11 cellular contexts compared by ENCODE assay signal in genomic region chrX:101417190-101417589, GRCh38. TPM values are rescaled to one million over a fixed set of nuclear protein-coding genes. Genes with fewer than 3 reads are reported as not detected.
DNase-seq lines count a peak whose midpoint lies in the region; ATAC-seq, FAIRE-seq and TF ChIP-seq lines count a peak whose summit lies in the region.
"Had no signal": no experiment of that assay in that cellular context is flagged by ENCODE, and none has a peak within 500 bp of the region (broad histone marks: within the 10 kb centered on the region; RNA-seq: fewer than 3 reads in every experiment).

No MANE protein-coding gene starts in this region.

- H3K4me3 ChIP-seq in K562 (no peak overlapping the region), upper lobe of right lung (peak overlapping the region; percentile 61), ovary (no peak overlapping the region)

- no peaks in the 10 kb centered on the region for H3K9me3 Mint-ChIP-seq in activated naive CD4-positive, alpha-beta T cell treated with anti-CD3 and anti-CD28 coated beads, Interleukin-2, amount 50 U/mL, for 24 hours
- peaks cover 0 to 1% (median 0%) of the 10 kb centered on the region in 7 donors for H3K9me3 Mint-ChIP-seq in naive B cell

- H3K9me1 ChIP-seq in K562 (ENCODE audit: control insufficient read depth, insufficient read depth, low read length) = no peaks in the 10 kb centered on the region

- TF ChIP-seq CTCF in K562 (IDR thresholded peaks at IDR 0.05 in 2 of 3, conservative IDR thresholded peaks at IDR 0.05 in 1 of 3; ENCODE audit: insufficient read depth in 2 of 3, low read depth in 1 of 3, low read length in 3 of 3) (no peak), upper lobe of right lung (IDR thresholded peaks at IDR 0.05) (no peak), ovary (IDR thresholded peaks at IDR 0.05) (no peak)

- peaks cover 4% of the 10 kb centered on the region for H3K36me3 Mint-ChIP-seq in activated naive CD4-positive, alpha-beta T cell treated with anti-CD3 and anti-CD28 coated beads, Interleukin-2, amount 50 U/mL, for 24 hours
- peaks cover 1 to 14% of the 10 kb centered on the region in 2 donors for H3K36me3 Mint-ChIP-seq in naive B cell

- H3K27ac ChIP-seq in K562 (ENCODE audit: extremely low read depth, low read depth, low read length) (no peak overlapping the region), upper lobe of right lung (peak overlapping the region; percentile 94), ovary (peak overlapping the region in 1 of 2 donors; percentile 93)

- H3K9ac ChIP-seq in K562 (ENCODE audit: insufficient read depth in 1 of 2, low read depth in 2 of 2, low read length in 2 of 2) = no peak overlapping the region; a peak in 1 of 4 replicates

- H3K36me3 ChIP-seq in K562 (ENCODE audit: control insufficient read depth, insufficient read depth, low read length) (peaks cover 15% of the 10 kb centered on the region; the same call in 1 of the 3 replicates), upper lobe of right lung (peaks cover 2% of the 10 kb centered on the region), ovary (no peaks in the 10 kb centered on the region)

- no peak for TF ChIP-seq EP300 in K562 (IDR thresholded peaks at IDR 0.05; ENCODE audit: low read length)
- no peak for TF ChIP-seq EP300 in ovary (IDR thresholded peaks at IDR 0.05)

- no peaks in the 10 kb centered on the region; the same call in 1 of the 2 replicates for H4K20me1 ChIP-seq in K562 (replicated peaks; ENCODE audit: control insufficient read depth, insufficient read depth, low read length)

- no peak for TF ChIP-seq RAD21 in K562 (CRISPR knock-in tag; conservative IDR thresholded peaks at IDR 0.05 in 1 of 2, IDR thresholded peaks at IDR 0.05 in 1 of 2)

- POLR2A ChIA-PET in K562 (lab: Yijun Ruan, JAX) = interaction anchor here (0.6 to 1.1 kb wide), 5 partner anchors 10 to 1556 kb away, joined by 3 to 4 read pairs (median 3); partner anchors contain the start of genes RPL36A and TIMM8A

- H3K4me2 ChIP-seq in K562 (ENCODE audit: insufficient read depth, low read length) = peak overlapping the region; percentile 32

- no TSS peak for BruUV-seq in K562 (replicated peaks; lab: Mats Ljungman, UMichigan)

- intact Hi-C loops in K562 (cut with micrococcal nuclease) = loop anchor here (5.0 kb wide), 2 partner anchors 45 to 180 kb away; no protein-coding TSS in a partner anchor
- intact Hi-C loops in upper lobe of right lung (cut with DNase I) = no loop called here
- intact Hi-C loops in ovary (cut with DNase I) = loop anchor here in 1 of 4 donors (5.0 to 10.0 kb wide), 2 partner anchors 68 to 380 kb away; partner anchors contain the start of gene ARMCX4

- FAIRE-seq in K562 (lab: Jason Lieb, UNC) = no peak

- no peak for DNase-seq in activated naive CD4-positive, alpha-beta T cell treated with Interleukin-2 at 50 U/mL for 16 hours
- peak in 1 of 4 experiments; percentile 12 for DNase-seq in K562 (ENCODE audit: extremely low read depth in 1 of 4, low spot score in 3 of 4)
- DNase-seq in naive B cell = no peak
- DNase-seq in upper lobe of right lung = no peak
- no peak for DNase-seq in NCI-H1105 (lab: John Stamatoyannopoulos, UW)
- no peak for DNase-seq in putamen (ENCODE audit: low spot score)
- DNase-seq in ovary = no peak
- DNase-seq: activated CD4-positive, CD25-positive, alpha-beta regulatory T cell; AML-193 had no signal

- no peaks in the 10 kb centered on the region for H3K27me3 Mint-ChIP-seq in activated naive CD4-positive, alpha-beta T cell treated with anti-CD3 and anti-CD28 coated beads, Interleukin-2, amount 50 U/mL, for 24 hours
- peaks cover 0 to 21% (median 0%) of the 10 kb centered on the region in 3 donors for H3K27me3 Mint-ChIP-seq in naive B cell

- CTCF ChIA-PET in K562 (lab: Yijun Ruan, JAX; ENCODE audit: low intra/inter-chr PET ratio) = no interaction called here

- peak overlapping the region; percentile 65 for H2AFZ ChIP-seq in K562 (ENCODE audit: low read depth, low read length)

- peak overlapping the region; percentile 97 for H3K27ac Mint-ChIP-seq in activated naive CD4-positive, alpha-beta T cell treated with anti-CD3 and anti-CD28 coated beads, Interleukin-2, amount 50 U/mL, for 24 hours
- H3K27ac Mint-ChIP-seq in naive B cell = peak overlapping the region; percentile 3 to 99 (median 96)

- H3K27me3 ChIP-seq in K562 (ENCODE audit: control insufficient read depth in 2 of 2, insufficient read depth in 2 of 2, low read length in 2 of 2) = no peaks in the 10 kb centered on the region; a peak in 1 of 5 replicates
- H3K27me3 ChIP-seq in upper lobe of right lung = no peaks in the 10 kb centered on the region
- H3K27me3 ChIP-seq in ovary = no peaks in the 10 kb centered on the region

- peaks cover 8 to 17% of the 10 kb centered on the region in 2 experiments; a peak in 4 of 5 replicates for H3K4me1 ChIP-seq in K562 (replicated peaks in 1 of 2; ENCODE audit: control insufficient read depth in 2 of 2, insufficient read depth in 2 of 2, low read length in 2 of 2)
- H3K4me1 ChIP-seq in upper lobe of right lung = no peaks in the 10 kb centered on the region
- peaks cover 4% of the 10 kb centered on the region for H3K4me1 ChIP-seq in ovary (ENCODE audit: insufficient read depth)

- H3K9me3 ChIP-seq in K562 (replicated peaks; ENCODE audit: control insufficient read depth, insufficient read depth, low read depth, low read length) (no peaks in the 10 kb centered on the region), upper lobe of right lung (no peaks in the 10 kb centered on the region), ovary (no peaks in the 10 kb centered on the region)

- H3K4me3 Mint-ChIP-seq in activated naive CD4-positive, alpha-beta T cell treated with anti-CD3 and anti-CD28 coated beads, Interleukin-2, amount 50 U/mL, for 24 hours = peak overlapping the region; percentile 82
- peak overlapping the region; percentile 41 to 97 (median 90) for H3K4me3 Mint-ChIP-seq in naive B cell

- peaks cover 58% of the 10 kb centered on the region for H3K4me1 Mint-ChIP-seq in activated naive CD4-positive, alpha-beta T cell treated with anti-CD3 and anti-CD28 coated beads, Interleukin-2, amount 50 U/mL, for 24 hours
- H3K4me1 Mint-ChIP-seq in naive B cell = peaks cover 32 to 38% (median 38%) of the 10 kb centered on the region in 3 donors

- 3% methylated on average over 4 of the region's 4 CpGs for WGBS in K562 (ENCODE audit: insufficient coverage, low coverage, missing lambda C conversion rate)
- 56 to 59% (median 56%) methylated on average over 4 of the region's 4 CpGs for WGBS in ovary, 3 donors

- TF ChIP-seq POLR2A in K562 (conservative IDR thresholded peaks at IDR 0.05) = no peak
- no peak for TF ChIP-seq POLR2A in ovary (IDR thresholded peaks at IDR 0.05)

- ATAC-seq in K562 (peak; percentile 38; the same call in 2 of the 3 replicates), naive B cell (ENCODE audit: low read depth in 2 of 2) (no peak), upper lobe of right lung (no peak)

- no peaks in the 10 kb centered on the region; the same call in 2 of the 3 replicates for H3K79me2 ChIP-seq in K562 (ENCODE audit: control insufficient read depth, insufficient read depth, low read length)

- in situ Hi-C loops in K562 (cut with MboI) = no loop called here

RNA-seq across cellular contexts. Expression of gene HNRNPH2, which starts 9.2 kb away (rescaled TPM):
- 4.5 and 8.3 TPM in 2 replicates for total RNA-seq in K562 (2011; cell fraction: chromatin; rRNA removed; ENCODE audit: low replicate concordance)
- 4.2 and 4.3 TPM in 2 replicates for total RNA-seq in K562 (2011; cell fraction: nucleolus; rRNA removed)
- total RNA-seq in K562 (2011; cell fraction: nucleoplasm; rRNA removed) = 8.1 and 9.3 TPM in 2 replicates
- 40.0 and 42.1 TPM in 2 replicates for total RNA-seq in K562 (2014; rRNA removed)
- 71.9 and 82.2 TPM in 2 replicates for total RNA-seq in K562 (2014; rRNA removed; fragmentation: Illumina TruSeq; extraction: Trizol)
- 64.8 and 67.2 TPM in 2 replicates for total RNA-seq in K562 (2015; rRNA removed; fragmentation: Illumina TruSeq; extraction: Trizol)
- 37.7 and 43.0 TPM in 2 replicates for total RNA-seq in K562 (2021)
- polyA plus RNA-seq in K562 (2011; rRNA removed) = 35.0 and 59.7 TPM in 2 replicates
- polyA plus RNA-seq in K562 (2011; cell fraction: cytosol; rRNA removed) = 10.9 and 24.4 TPM in 2 replicates
- 6.3 and 7.7 TPM in 2 replicates for polyA plus RNA-seq in K562 (2011; cell fraction: nucleus; rRNA removed)
- 44.6 and 62.9 TPM in 2 replicates for polyA plus RNA-seq in K562 (2012)
- 68.1 and 69.5 TPM in 2 replicates for polyA plus RNA-seq in K562 (2014; fragmentation: Illumina TruSeq; extraction: Trizol)
- polyA plus RNA-seq in K562 (2014; fragmentation: Nextera tagmentation; extraction: Ambion mirVana) = 100 to 1,000 TPM in 1 of 2 experiments, 10 to 100 TPM in 1; 60.3 to 130 TPM
- polyA plus RNA-seq in K562 (2014; rRNA removed) = 58.2 and 60.6 TPM in 2 replicates
- polyA minus RNA-seq in K562 (2011; rRNA and poly(A)+ RNA removed) = 62.8 and 83.2 TPM in 2 replicates
- polyA minus RNA-seq in K562 (2011; cell fraction: cytosol; rRNA and poly(A)+ RNA removed) = 13.4 and 14.8 TPM in 2 replicates
- 4.0 and 8.2 TPM in 2 replicates for polyA minus RNA-seq in K562 (2011; cell fraction: nucleus; rRNA and poly(A)+ RNA removed)
- polyA plus RNA-seq in naive B cell (ENCODE audit: low read depth in 6 of 6) = 100 to 1,000 TPM in 5 of 6 donors, 10 to 100 TPM in 1; 78.2 to 162 (median 109) TPM
- 67.1 TPM for total RNA-seq in upper lobe of right lung
- 10 to 100 TPM; 46.4 to 79.6 (median 63.3) TPM for total RNA-seq in ovary
- 10 to 100 TPM; 52.9 to 73.1 TPM for polyA plus RNA-seq in ovary

RNA-seq across cellular contexts. Expression of gene GLA, which starts 9.5 kb away (rescaled TPM):
- 111 and 136 TPM in 2 replicates for total RNA-seq in K562 (2011; cell fraction: chromatin; rRNA removed; ENCODE audit: low replicate concordance)
- 99.4 and 101 TPM in 2 replicates for total RNA-seq in K562 (2011; cell fraction: nucleolus; rRNA removed)
- 100 and 117 TPM in 2 replicates for total RNA-seq in K562 (2011; cell fraction: nucleoplasm; rRNA removed)
- total RNA-seq in K562 (2014; rRNA removed) (41.7 and 46.5 TPM in 2 replicates), K562 (2014; rRNA removed; fragmentation: Illumina TruSeq; extraction: Trizol) (68.9 and 75.2 TPM in 2 replicates), K562 (2015; rRNA removed; fragmentation: Illumina TruSeq; extraction: Trizol) (54.2 and 57.2 TPM in 2 replicates), K562 (2021) (54.0 and 56.5 TPM in 2 replicates), upper lobe of right lung (46.3 TPM), ovary (10 to 100 TPM; 10.1 to 21.5 (median 15.8) TPM)
- polyA plus RNA-seq in K562 (2011; rRNA removed) (101 and 118 TPM in 2 replicates), K562 (2014; fragmentation: Illumina TruSeq; extraction: Trizol) (65.2 and 73.8 TPM in 2 replicates), K562 (2014; fragmentation: Nextera tagmentation; extraction: Ambion mirVana) (100 to 1,000 TPM; 137 to 146 TPM), K562 (2014; rRNA removed) (72.9 and 77.0 TPM in 2 replicates), naive B cell (ENCODE audit: low read depth in 6 of 6) (10 to 100 TPM; 15.4 to 28.8 (median 24.9) TPM), ovary (10 to 100 TPM; 17.0 to 29.9 TPM)
- polyA plus RNA-seq in K562 (2011; cell fraction: cytosol; rRNA removed) = 44.5 and 61.1 TPM in 2 replicates
- polyA plus RNA-seq in K562 (2011; cell fraction: nucleus; rRNA removed) = 199 and 281 TPM in 2 replicates
- polyA plus RNA-seq in K562 (2012) = 48.0 and 49.0 TPM in 2 replicates
- polyA minus RNA-seq in K562 (2011; rRNA and poly(A)+ RNA removed) = 30.9 and 40.0 TPM in 2 replicates
- polyA minus RNA-seq in K562 (2011; cell fraction: cytosol; rRNA and poly(A)+ RNA removed) = 16.3 and 22.1 TPM in 2 replicates
- polyA minus RNA-seq in K562 (2011; cell fraction: nucleus; rRNA and poly(A)+ RNA removed) = 18.3 and 29.0 TPM in 2 replicates

RNA-seq across cellular contexts. Expression of gene RPL36A, which starts 26.4 kb away (rescaled TPM):
- total RNA-seq in K562 (2011; cell fraction: chromatin; rRNA removed; ENCODE audit: low replicate concordance) = 200 and 267 TPM in 2 replicates
- 186 and 225 TPM in 2 replicates for total RNA-seq in K562 (2011; cell fraction: nucleolus; rRNA removed)
- total RNA-seq in K562 (2011; cell fraction: nucleoplasm; rRNA removed) = 351 and 388 TPM in 2 replicates
- total RNA-seq in K562 (2014; rRNA removed) (1,374 and 2,621 TPM in 2 replicates), K562 (2014; rRNA removed; fragmentation: Illumina TruSeq; extraction: Trizol) (3,520 and 3,818 TPM in 2 replicates), K562 (2015; rRNA removed; fragmentation: Illumina TruSeq; extraction: Trizol) (3,031 and 3,209 TPM in 2 replicates), K562 (2021) (412 and 461 TPM in 2 replicates), upper lobe of right lung (133 TPM), ovary (1,000 to 10,000 TPM in 1 of 7 donors, 100 to 1,000 TPM in 6; 405 to 2,882 (median 518) TPM)
- polyA plus RNA-seq in K562 (2011; rRNA removed) (4,008 and 4,383 TPM in 2 replicates), K562 (2014; fragmentation: Illumina TruSeq; extraction: Trizol) (3,410 and 3,967 TPM in 2 replicates), K562 (2014; fragmentation: Nextera tagmentation; extraction: Ambion mirVana) (1,000 to 10,000 TPM; 2,383 to 2,855 TPM), K562 (2014; rRNA removed) (4,212 and 4,539 TPM in 2 replicates), naive B cell (ENCODE audit: low read depth in 6 of 6) (1,000 to 10,000 TPM; 1,439 to 2,390 (median 1,883) TPM), ovary (1,000 to 10,000 TPM; 3,045 to 5,275 TPM)
- polyA plus RNA-seq in K562 (2011; cell fraction: cytosol; rRNA removed) = 523 and 2,114 TPM in 2 replicates
- 461 and 1,073 TPM in 2 replicates for polyA plus RNA-seq in K562 (2011; cell fraction: nucleus; rRNA removed)
- 1,913 and 2,065 TPM in 2 replicates for polyA plus RNA-seq in K562 (2012)
- 692 and 865 TPM in 2 replicates for polyA minus RNA-seq in K562 (2011; rRNA and poly(A)+ RNA removed)
- polyA minus RNA-seq in K562 (2011; cell fraction: cytosol; rRNA and poly(A)+ RNA removed) = 117 and 140 TPM in 2 replicates
- 81.9 and 198 TPM in 2 replicates for polyA minus RNA-seq in K562 (2011; cell fraction: nucleus; rRNA and poly(A)+ RNA removed)

RNA-seq across cellular contexts. Expression of gene BTK, which starts 31.2 kb away (rescaled TPM):
- 125 and 212 TPM in 2 replicates for total RNA-seq in K562 (2011; cell fraction: chromatin; rRNA removed; ENCODE audit: low replicate concordance)
- total RNA-seq in K562 (2011; cell fraction: nucleolus; rRNA removed) = 65.4 and 67.6 TPM in 2 replicates
- 90.3 and 117 TPM in 2 replicates for total RNA-seq in K562 (2011; cell fraction: nucleoplasm; rRNA removed)
- total RNA-seq in K562 (2014; rRNA removed) (35.4 and 39.9 TPM in 2 replicates), K562 (2014; rRNA removed; fragmentation: Illumina TruSeq; extraction: Trizol) (67.5 and 78.1 TPM in 2 replicates), K562 (2015; rRNA removed; fragmentation: Illumina TruSeq; extraction: Trizol) (57.0 and 59.0 TPM in 2 replicates), K562 (2021) (46.8 and 59.3 TPM in 2 replicates), upper lobe of right lung (34.1 TPM), ovary (1 to 10 TPM in 5 of 7 donors, under 1 TPM in 2; 0.81 to 4.3 (median 1.3) TPM)
- polyA plus RNA-seq in K562 (2011; rRNA removed) (87.2 and 93.4 TPM in 2 replicates), K562 (2014; fragmentation: Illumina TruSeq; extraction: Trizol) (78.0 and 82.4 TPM in 2 replicates), K562 (2014; fragmentation: Nextera tagmentation; extraction: Ambion mirVana) (10 to 100 TPM; 14.9 to 76.4 TPM), K562 (2014; rRNA removed) (65.2 TPM in 2 replicates), naive B cell (ENCODE audit: low read depth in 6 of 6) (100 to 1,000 TPM; 110 to 189 (median 162) TPM), ovary (1 to 10 TPM in 1 of 2 donors, under 1 TPM in 1; 0.81 to 7.5 TPM)
- 27.6 and 48.3 TPM in 2 replicates for polyA plus RNA-seq in K562 (2011; cell fraction: cytosol; rRNA removed)
- 136 and 171 TPM in 2 replicates for polyA plus RNA-seq in K562 (2011; cell fraction: nucleus; rRNA removed)
- polyA plus RNA-seq in K562 (2012) = 48.8 and 60.2 TPM in 2 replicates
- polyA minus RNA-seq in K562 (2011; rRNA and poly(A)+ RNA removed) = 56.9 and 63.8 TPM in 2 replicates
- 21.4 and 23.4 TPM in 2 replicates for polyA minus RNA-seq in K562 (2011; cell fraction: cytosol; rRNA and poly(A)+ RNA removed)
- 32.4 and 63.2 TPM in 2 replicates for polyA minus RNA-seq in K562 (2011; cell fraction: nucleus; rRNA and poly(A)+ RNA removed)
- total RNA-seq: MCF 10A had no signal
